Comparison of ENCODE assay signal across 1 cellular context in the genomic region with DNA sequence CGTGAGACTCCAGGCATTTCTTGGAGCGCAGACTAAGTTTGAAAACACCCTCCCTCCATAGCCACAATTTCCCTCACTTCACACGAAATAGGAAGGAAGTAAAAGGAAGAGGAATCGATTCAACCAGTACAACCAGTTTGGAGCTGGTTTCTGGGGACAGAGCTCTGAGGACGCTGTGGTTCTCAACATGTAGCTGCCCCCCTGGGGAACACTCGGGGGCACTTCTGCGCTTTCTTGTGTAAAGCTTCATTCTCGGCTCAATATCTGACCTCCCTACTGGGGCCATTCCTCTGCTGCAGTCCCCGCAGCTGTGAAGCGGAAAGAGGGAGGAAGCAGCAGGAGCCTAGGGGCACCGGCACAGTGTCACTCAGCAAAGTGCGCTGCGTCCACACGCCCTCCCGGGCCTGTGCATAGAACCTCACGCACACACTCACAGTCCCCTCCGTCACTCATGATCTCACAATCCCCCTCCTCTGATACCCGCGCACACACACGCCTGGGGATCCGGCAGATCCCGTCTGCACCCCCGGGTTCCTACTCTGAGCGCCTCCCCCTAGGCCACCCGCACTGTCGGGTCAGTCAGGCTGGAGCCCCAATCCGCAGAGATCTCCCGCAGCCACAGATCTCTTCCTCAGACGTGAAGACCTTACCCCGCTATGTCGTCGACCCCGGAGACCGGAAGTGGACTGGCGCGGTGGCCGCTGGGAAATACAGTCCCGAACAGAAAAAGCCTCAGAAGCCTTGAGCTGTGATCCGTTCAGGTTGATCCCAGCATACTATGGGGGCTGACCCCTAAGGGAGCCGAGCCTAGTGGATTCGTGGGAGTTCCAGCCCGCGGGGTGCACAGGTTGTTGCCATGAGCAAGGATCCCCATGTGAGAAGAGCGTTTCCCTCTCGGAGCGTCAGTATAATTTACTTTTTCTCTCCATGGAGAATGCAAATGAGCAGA.
TF ChIP-seq lines count a peak whose summit lies in the region.

A gene (minus strand): TSS at position 688 of the 949 bp plus-strand sequence. CDS start 6,190 bp downstream, outside the sequence.

TF ChIP-seq in HepG2, 621 proteins besides CTCF, POLR2A, EP300 and RAD21 (continued from another document and continues in another):
- TF ChIP-seq, protein P1, sequence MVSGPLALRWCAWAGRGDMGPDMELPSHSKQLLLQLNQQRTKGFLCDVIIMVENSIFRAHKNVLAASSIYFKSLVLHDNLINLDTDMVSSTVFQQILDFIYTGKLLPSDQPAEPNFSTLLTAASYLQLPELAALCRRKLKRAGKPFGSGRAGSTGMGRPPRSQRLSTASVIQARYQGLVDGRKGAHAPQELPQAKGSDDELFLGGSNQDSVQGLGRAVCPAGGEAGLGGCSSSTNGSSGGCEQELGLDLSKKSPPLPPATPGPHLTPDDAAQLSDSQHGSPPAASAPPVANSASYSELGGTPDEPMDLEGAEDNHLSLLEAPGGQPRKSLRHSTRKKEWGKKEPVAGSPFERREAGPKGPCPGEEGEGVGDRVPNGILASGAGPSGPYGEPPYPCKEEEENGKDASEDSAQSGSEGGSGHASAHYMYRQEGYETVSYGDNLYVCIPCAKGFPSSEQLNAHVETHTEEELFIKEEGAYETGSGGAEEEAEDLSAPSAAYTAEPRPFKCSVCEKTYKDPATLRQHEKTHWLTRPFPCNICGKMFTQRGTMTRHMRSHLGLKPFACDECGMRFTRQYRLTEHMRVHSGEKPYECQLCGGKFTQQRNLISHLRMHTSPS (CRISPR knock-in tag; IDR thresholded peaks at IDR 0.05; ENCODE audit: low read depth) = no peak
- TF ChIP-seq ZC3H13 (CRISPR knock-in tag; IDR thresholded peaks at IDR 0.05) (no peak), ZNF431 (CRISPR knock-in tag; IDR thresholded peaks at IDR 0.05; ENCODE audit: borderline replicate concordance, low read depth) (0 out of 2 replicates have a peak, but pooled peaks have one; percentile 79), MTF1 (CRISPR knock-in tag; IDR thresholded peaks at IDR 0.05) (no peak), CBX1 (IDR thresholded peaks at IDR 0.05; ENCODE audit: low read depth) (no peak), KDM2A (CRISPR knock-in tag; IDR thresholded peaks at IDR 0.05; ENCODE audit: borderline replicate concordance, low read depth) (peak; percentile 77), SMAD1 (CRISPR knock-in tag; IDR thresholded peaks at IDR 0.05; ENCODE audit: borderline replicate concordance, low read depth) (no peak), ZNF598 (CRISPR knock-in tag; IDR thresholded peaks at IDR 0.05; ENCODE audit: borderline replicate concordance) (0 out of 2 replicates have a peak, but pooled peaks have one; percentile 89), ETV6 (CRISPR knock-in tag; conservative IDR thresholded peaks at IDR 0.05) (no peak), SCMH1 (CRISPR knock-in tag; IDR thresholded peaks at IDR 0.05; ENCODE audit: borderline replicate concordance) (no peak), SIX1 (CRISPR knock-in tag; IDR thresholded peaks at IDR 0.05; ENCODE audit: borderline replicate concordance) (no peak), ZNF496 (CRISPR knock-in tag; IDR thresholded peaks at IDR 0.05; ENCODE audit: insufficient replicate concordance) (no peak), ZSCAN31 (CRISPR knock-in tag; IDR thresholded peaks at IDR 0.05; ENCODE audit: low read depth) (0 out of 2 replicates have a peak, but pooled peaks have one; percentile 31), SMARCC2 (IDR thresholded peaks at IDR 0.05) (no peak), ZNF317 (CRISPR knock-in tag; IDR thresholded peaks at IDR 0.05) (peak; percentile 82), HNRNPL (IDR thresholded peaks at IDR 0.05; ENCODE audit: low read depth, low read length) (no peak), ZNF432 (CRISPR knock-in tag; IDR thresholded peaks at IDR 0.05; ENCODE audit: borderline replicate concordance) (no peak), ZBTB42 (CRISPR knock-in tag; IDR thresholded peaks at IDR 0.05) (no peak), TEAD3 (CRISPR knock-in tag; optimal IDR thresholded peaks at IDR 0.05; ENCODE audit: borderline replicate concordance) (peak; percentile 73), ZNF589 (CRISPR knock-in tag; conservative IDR thresholded peaks at IDR 0.05) (no peak), THAP11 (CRISPR knock-in tag; IDR thresholded peaks at IDR 0.05) (peak; percentile 95), MBNL3 (CRISPR knock-in tag; conservative IDR thresholded peaks at IDR 0.05) (no peak), ZBTB8A (CRISPR knock-in tag; IDR thresholded peaks at IDR 0.05; ENCODE audit: borderline replicate concordance, low read depth) (no peak), ZFP36L2 (CRISPR knock-in tag; IDR thresholded peaks at IDR 0.05) (no peak), EED (CRISPR knock-in tag; IDR thresholded peaks at IDR 0.05) (no peak), ZNF781 (CRISPR knock-in tag; IDR thresholded peaks at IDR 0.05; ENCODE audit: borderline replicate concordance, not compliant biosample characterization) (no peak), PHF5A (CRISPR knock-in tag; IDR thresholded peaks at IDR 0.05; ENCODE audit: low read depth, unreplicated experiment) (no peak), PITX1 (CRISPR knock-in tag; IDR thresholded peaks at IDR 0.05) (peak; percentile 75; the same call in 1 of the 2 replicates), ZNF550 (CRISPR knock-in tag; IDR thresholded peaks at IDR 0.05; ENCODE audit: borderline replicate concordance) (no peak), ZNF232 (CRISPR knock-in tag; IDR thresholded peaks at IDR 0.05; ENCODE audit: borderline replicate concordance) (peak; percentile 68), TRIM24 (CRISPR knock-in tag; IDR thresholded peaks at IDR 0.05) (no peak), REXO4 (CRISPR knock-in tag; IDR thresholded peaks at IDR 0.05; ENCODE audit: borderline replicate concordance) (no peak), TP53 (CRISPR knock-in tag; conservative IDR thresholded peaks at IDR 0.05) (no peak), ZNF20 (CRISPR knock-in tag; IDR thresholded peaks at IDR 0.05) (no peak), KLF11 (CRISPR knock-in tag; IDR thresholded peaks at IDR 0.05) (no peak), SRY (CRISPR knock-in tag; IDR thresholded peaks at IDR 0.05) (peak; percentile 77), ZNF572 (CRISPR knock-in tag; IDR thresholded peaks at IDR 0.05) (no peak), ZC3H4 (CRISPR knock-in tag; IDR thresholded peaks at IDR 0.05; ENCODE audit: borderline replicate concordance) (peak; percentile 77; the same call in 1 of the 2 replicates), HIVEP1 (CRISPR knock-in tag; IDR thresholded peaks at IDR 0.05) (peak; percentile 23; the same call in 1 of the 2 replicates), HNF4A (CRISPR knock-in tag; IDR thresholded peaks at IDR 0.05) (peak; percentile 69), SOX13 (IDR thresholded peaks at IDR 0.05) (peak; percentile 38; the same call in 1 of the 2 replicates), SOX13 (CRISPR knock-in tag; conservative IDR thresholded peaks at IDR 0.05 in 1 of 2, IDR thresholded peaks at IDR 0.05 in 1 of 2) (peak in 1 of 2 experiments; percentile 55; a peak in 1 of 4 replicates), GABPB1 (CRISPR knock-in tag; IDR thresholded peaks at IDR 0.05) (peak; percentile 97), CCAR2 (optimal IDR thresholded peaks at IDR 0.05; ENCODE audit: low read depth, low read length) (no peak), SMC3 (IDR thresholded peaks at IDR 0.05; ENCODE audit: low read length) (no peak), DNMT3B (CRISPR knock-in tag; conservative IDR thresholded peaks at IDR 0.05) (no peak), PLRG1 (conservative IDR thresholded peaks at IDR 0.05) (no peak), ZNF10 (CRISPR knock-in tag; IDR thresholded peaks at IDR 0.05; ENCODE audit: borderline replicate concordance, low read depth) (no peak), ZNF660 (CRISPR knock-in tag; IDR thresholded peaks at IDR 0.05; ENCODE audit: borderline replicate concordance, low read depth) (no peak), JDP2 (CRISPR knock-in tag; IDR thresholded peaks at IDR 0.05; ENCODE audit: borderline replicate concordance) (no peak), MEIS1 (CRISPR knock-in tag; IDR thresholded peaks at IDR 0.05; ENCODE audit: borderline replicate concordance) (no peak), ZBTB1 (CRISPR knock-in tag; IDR thresholded peaks at IDR 0.05; ENCODE audit: borderline replicate concordance) (no peak)
- TF ChIP-seq, protein P2, sequence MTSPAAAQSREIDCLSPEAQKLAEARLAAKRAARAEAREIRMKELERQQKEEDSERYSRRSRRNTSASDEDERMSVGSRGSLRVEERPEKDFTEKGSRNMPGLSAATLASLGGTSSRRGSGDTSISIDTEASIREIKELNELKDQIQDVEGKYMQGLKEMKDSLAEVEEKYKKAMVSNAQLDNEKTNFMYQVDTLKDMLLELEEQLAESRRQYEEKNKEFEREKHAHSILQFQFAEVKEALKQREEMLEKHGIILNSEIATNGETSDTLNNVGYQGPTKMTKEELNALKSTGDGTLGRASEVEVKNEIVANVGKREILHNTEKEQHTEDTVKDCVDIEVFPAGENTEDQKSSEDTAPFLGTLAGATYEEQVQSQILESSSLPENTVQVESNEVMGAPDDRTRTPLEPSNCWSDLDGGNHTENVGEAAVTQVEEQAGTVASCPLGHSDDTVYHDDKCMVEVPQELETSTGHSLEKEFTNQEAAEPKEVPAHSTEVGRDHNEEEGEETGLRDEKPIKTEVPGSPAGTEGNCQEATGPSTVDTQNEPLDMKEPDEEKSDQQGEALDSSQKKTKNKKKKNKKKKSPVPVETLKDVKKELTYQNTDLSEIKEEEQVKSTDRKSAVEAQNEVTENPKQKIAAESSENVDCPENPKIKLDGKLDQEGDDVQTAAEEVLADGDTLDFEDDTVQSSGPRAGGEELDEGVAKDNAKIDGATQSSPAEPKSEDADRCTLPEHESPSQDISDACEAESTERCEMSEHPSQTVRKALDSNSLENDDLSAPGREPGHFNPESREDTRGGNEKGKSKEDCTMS (CRISPR knock-in tag; conservative IDR thresholded peaks at IDR 0.05) = no peak
- TF ChIP-seq, protein P3, sequence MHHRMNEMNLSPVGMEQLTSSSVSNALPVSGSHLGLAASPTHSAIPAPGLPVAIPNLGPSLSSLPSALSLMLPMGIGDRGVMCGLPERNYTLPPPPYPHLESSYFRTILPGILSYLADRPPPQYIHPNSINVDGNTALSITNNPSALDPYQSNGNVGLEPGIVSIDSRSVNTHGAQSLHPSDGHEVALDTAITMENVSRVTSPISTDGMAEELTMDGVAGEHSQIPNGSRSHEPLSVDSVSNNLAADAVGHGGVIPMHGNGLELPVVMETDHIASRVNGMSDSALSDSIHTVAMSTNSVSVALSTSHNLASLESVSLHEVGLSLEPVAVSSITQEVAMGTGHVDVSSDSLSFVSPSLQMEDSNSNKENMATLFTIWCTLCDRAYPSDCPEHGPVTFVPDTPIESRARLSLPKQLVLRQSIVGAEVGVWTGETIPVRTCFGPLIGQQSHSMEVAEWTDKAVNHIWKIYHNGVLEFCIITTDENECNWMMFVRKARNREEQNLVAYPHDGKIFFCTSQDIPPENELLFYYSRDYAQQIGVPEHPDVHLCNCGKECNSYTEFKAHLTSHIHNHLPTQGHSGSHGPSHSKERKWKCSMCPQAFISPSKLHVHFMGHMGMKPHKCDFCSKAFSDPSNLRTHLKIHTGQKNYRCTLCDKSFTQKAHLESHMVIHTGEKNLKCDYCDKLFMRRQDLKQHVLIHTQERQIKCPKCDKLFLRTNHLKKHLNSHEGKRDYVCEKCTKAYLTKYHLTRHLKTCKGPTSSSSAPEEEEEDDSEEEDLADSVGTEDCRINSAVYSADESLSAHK (CRISPR knock-in tag; IDR thresholded peaks at IDR 0.05; ENCODE audit: borderline replicate concordance) = no peak
- TF ChIP-seq, protein P4, sequence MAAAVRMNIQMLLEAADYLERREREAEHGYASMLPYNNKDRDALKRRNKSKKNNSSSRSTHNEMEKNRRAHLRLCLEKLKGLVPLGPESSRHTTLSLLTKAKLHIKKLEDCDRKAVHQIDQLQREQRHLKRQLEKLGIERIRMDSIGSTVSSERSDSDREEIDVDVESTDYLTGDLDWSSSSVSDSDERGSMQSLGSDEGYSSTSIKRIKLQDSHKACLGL (CRISPR knock-in tag; IDR thresholded peaks at IDR 0.05) = peak; percentile 88
- TF ChIP-seq, protein P5, sequence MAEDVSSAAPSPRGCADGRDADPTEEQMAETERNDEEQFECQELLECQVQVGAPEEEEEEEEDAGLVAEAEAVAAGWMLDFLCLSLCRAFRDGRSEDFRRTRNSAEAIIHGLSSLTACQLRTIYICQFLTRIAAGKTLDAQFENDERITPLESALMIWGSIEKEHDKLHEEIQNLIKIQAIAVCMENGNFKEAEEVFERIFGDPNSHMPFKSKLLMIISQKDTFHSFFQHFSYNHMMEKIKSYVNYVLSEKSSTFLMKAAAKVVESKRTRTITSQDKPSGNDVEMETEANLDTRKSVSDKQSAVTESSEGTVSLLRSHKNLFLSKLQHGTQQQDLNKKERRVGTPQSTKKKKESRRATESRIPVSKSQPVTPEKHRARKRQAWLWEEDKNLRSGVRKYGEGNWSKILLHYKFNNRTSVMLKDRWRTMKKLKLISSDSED (CRISPR knock-in tag; IDR thresholded peaks at IDR 0.05) = no peak
- TF ChIP-seq, protein P6, sequence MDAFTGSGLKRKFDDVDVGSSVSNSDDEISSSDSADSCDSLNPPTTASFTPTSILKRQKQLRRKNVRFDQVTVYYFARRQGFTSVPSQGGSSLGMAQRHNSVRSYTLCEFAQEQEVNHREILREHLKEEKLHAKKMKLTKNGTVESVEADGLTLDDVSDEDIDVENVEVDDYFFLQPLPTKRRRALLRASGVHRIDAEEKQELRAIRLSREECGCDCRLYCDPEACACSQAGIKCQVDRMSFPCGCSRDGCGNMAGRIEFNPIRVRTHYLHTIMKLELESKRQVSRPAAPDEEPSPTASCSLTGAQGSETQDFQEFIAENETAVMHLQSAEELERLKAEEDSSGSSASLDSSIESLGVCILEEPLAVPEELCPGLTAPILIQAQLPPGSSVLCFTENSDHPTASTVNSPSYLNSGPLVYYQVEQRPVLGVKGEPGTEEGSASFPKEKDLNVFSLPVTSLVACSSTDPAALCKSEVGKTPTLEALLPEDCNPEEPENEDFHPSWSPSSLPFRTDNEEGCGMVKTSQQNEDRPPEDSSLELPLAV (CRISPR knock-in tag; conservative IDR thresholded peaks at IDR 0.05; ENCODE audit: low read depth) = no peak
- TF ChIP-seq, protein P7, sequence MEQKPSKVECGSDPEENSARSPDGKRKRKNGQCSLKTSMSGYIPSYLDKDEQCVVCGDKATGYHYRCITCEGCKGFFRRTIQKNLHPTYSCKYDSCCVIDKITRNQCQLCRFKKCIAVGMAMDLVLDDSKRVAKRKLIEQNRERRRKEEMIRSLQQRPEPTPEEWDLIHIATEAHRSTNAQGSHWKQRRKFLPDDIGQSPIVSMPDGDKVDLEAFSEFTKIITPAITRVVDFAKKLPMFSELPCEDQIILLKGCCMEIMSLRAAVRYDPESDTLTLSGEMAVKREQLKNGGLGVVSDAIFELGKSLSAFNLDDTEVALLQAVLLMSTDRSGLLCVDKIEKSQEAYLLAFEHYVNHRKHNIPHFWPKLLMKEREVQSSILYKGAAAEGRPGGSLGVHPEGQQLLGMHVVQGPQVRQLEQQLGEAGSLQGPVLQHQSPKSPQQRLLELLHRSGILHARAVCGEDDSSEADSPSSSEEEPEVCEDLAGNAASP (CRISPR knock-in tag; IDR thresholded peaks at IDR 0.05; ENCODE audit: borderline replicate concordance) = peak; percentile 46; the same call in 1 of the 2 replicates
